ENCODE assay signal across 10 cellular contexts in the genomic region with DNA sequence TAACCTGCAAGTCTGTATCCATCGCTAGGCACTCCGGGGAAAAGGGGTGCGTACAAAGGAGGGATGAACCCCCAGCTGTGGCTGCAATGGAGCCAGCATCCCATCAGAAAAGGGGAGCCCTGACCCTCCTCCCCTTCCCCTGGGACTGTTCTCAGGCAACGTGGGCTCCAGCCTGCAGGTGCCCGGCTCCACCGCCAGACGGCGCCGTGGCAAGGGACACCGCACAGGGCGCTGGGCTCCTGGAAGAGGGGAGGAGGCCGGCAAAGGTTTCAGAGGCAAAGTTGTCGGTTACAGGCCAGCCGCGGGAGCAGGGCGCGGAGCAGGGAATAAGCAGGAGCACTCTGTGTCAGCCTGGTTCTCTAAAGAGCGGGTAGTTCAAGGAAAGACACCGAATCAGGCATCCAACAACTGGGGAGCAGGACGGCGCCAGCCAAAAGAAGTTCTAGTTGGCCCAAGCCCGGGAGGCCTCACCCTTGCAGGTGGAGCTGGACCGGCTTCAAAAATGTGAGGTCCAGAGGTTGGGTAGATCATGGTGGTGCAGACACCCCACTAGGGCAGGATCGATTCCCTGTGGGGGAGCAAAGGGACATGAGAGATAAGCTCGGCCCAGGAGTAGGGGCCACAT. TPM values are rescaled to one million over a fixed set of nuclear protein-coding genes. Genes with fewer than 3 reads are reported as not detected.
DNase-seq lines count a peak whose midpoint lies in the region; ATAC-seq, FAIRE-seq and TF ChIP-seq lines count a peak whose summit lies in the region.
"Had no signal": no experiment of that assay in that cellular context is flagged by ENCODE, and none has a peak within 500 bp of the region (broad histone marks: within the 10 kb centered on the region; RNA-seq: fewer than 3 reads in every experiment).

No MANE protein-coding gene starts in this region.

- H3K79me2 ChIP-seq in OCI-LY7 (ENCODE audit: insufficient read depth, low read depth, low read length) (no peaks in the 10 kb centered on the region), neural progenitor cell (ENCODE audit: low read depth) (no peaks in the 10 kb centered on the region)

- BruUV-seq in OCI-LY7 (replicated peaks; lab: Mats Ljungman, UMichigan) = no TSS peak

- H3K27me3 Mint-ChIP-seq in neural progenitor cell (ENCODE audit: insufficient read depth, low read depth) = peaks cover 8% of the 10 kb centered on the region
- no peaks in the 10 kb centered on the region for H3K27me3 Mint-ChIP-seq in T-helper 2 cell treated with Interferon-gamma antibody and Interleukin-4, amounts not matched to agents 5 μg/mL and 100 μg/mL, for 36 hours (ENCODE audit: low read depth)

- H3K36me3 ChIP-seq in OCI-LY7 (ENCODE audit: insufficient read depth, low read length) = no peaks in the 10 kb centered on the region
- H3K36me3 ChIP-seq in neural progenitor cell = no peaks in the 10 kb centered on the region

- TF ChIP-seq POLR2A in H54 (IDR thresholded peaks at IDR 0.05; ENCODE audit: low read depth, low read length) = no peak

- no peaks in the 10 kb centered on the region for H3K36me3 Mint-ChIP-seq in neural progenitor cell
- H3K36me3 Mint-ChIP-seq in T-helper 2 cell treated with Interferon-gamma antibody and Interleukin-4, amounts not matched to agents 5 μg/mL and 100 μg/mL, for 36 hours (ENCODE audit: low read depth) = peaks cover 4% of the 10 kb centered on the region

- H3K4me1 Mint-ChIP-seq in neural progenitor cell = peaks cover 14% of the 10 kb centered on the region
- H3K4me1 Mint-ChIP-seq in T-helper 2 cell treated with Interferon-gamma antibody and Interleukin-4, amounts not matched to agents 5 μg/mL and 100 μg/mL, for 36 hours (ENCODE audit: low read depth) = peaks cover 37% of the 10 kb centered on the region

- H2AFZ ChIP-seq in OCI-LY7 (ENCODE audit: low read length) (no peak overlapping the region), neural progenitor cell (replicated peaks) (peak overlapping the region; percentile 96)

- H3K27me3 ChIP-seq in neural progenitor cell = no peaks in the 10 kb centered on the region

- no peak overlapping the region for H3K9ac ChIP-seq in neural progenitor cell

- no peak overlapping the region for H3K4me3 ChIP-seq in OCI-LY7 (ENCODE audit: low read depth, low read length, poor library complexity, severe bottlenecking)
- H3K4me3 ChIP-seq in neural progenitor cell = no peak overlapping the region

- no peak for FAIRE-seq in H54 (lab: Jason Lieb, UNC)
- FAIRE-seq: GM18507 had no signal

- H3K4me1 ChIP-seq in OCI-LY7 (ENCODE audit: insufficient read depth, low read length, poor library complexity, severe bottlenecking) = peaks cover 30% of the 10 kb centered on the region
- H3K4me1 ChIP-seq in neural progenitor cell = no peaks in the 10 kb centered on the region

- intact Hi-C loops in OCI-LY7 (cut with micrococcal nuclease; ENCODE audit: unreplicated experiment) = no loop called here

- H3K9me3 Mint-ChIP-seq in neural progenitor cell = peaks cover 5% of the 10 kb centered on the region
- no peaks in the 10 kb centered on the region for H3K9me3 Mint-ChIP-seq in T-helper 2 cell treated with Interferon-gamma antibody and Interleukin-4, amounts not matched to agents 5 μg/mL and 100 μg/mL, for 36 hours

- H3K4me3 Mint-ChIP-seq in neural progenitor cell = no peak overlapping the region
- H3K4me3 Mint-ChIP-seq in T-helper 2 cell treated with Interferon-gamma antibody and Interleukin-4, amounts not matched to agents 5 μg/mL and 100 μg/mL, for 36 hours = no peak overlapping the region

- H4K20me1 ChIP-seq in OCI-LY7 (ENCODE audit: insufficient read depth, low read length) = no peaks in the 10 kb centered on the region
- no peaks in the 10 kb centered on the region for H4K20me1 ChIP-seq in neural progenitor cell (ENCODE audit: low read depth)

- CTCF ChIA-PET in OCI-LY7 (lab: Charles Lee; ENCODE audit: unreplicated experiment) = no interaction called here

- peak; percentile 23 for ATAC-seq in esophagus mucosa

- DNase-seq in EH (ENCODE audit: low read depth) (peak; percentile 15), OCI-LY7 (ENCODE audit: low spot score) (no peak), neural progenitor cell (ENCODE audit: low spot score) (peak; percentile 88), T-helper 9 cell (no peak), H54 (ENCODE audit: insufficient read length, low spot score) (no peak)
- no peak for DNase-seq in NK-92 treated with Interleukin-12 subunit alpha and Interleukin-12 subunit beta, amount 100 ng/mL, for 24 hours (lab: John Stamatoyannopoulos, UW)
- DNase-seq in T-helper 2 cell treated with Interferon-gamma antibody and Interleukin-4, amounts not matched to agents 5 μg/mL and 100 μg/mL, for 36 hours (ENCODE audit: low spot score) = no peak
- DNase-seq: activated naive CD4-positive, alpha-beta T cell treated with anti-CD3 and anti-CD28 coated beads, Interleukin-2, amount 50 U/mL, for 16 hours had no signal

- H3K9me3 ChIP-seq in OCI-LY7 (ENCODE audit: low read length) (no peaks in the 10 kb centered on the region), neural progenitor cell (ENCODE audit: low read depth) (no peaks in the 10 kb centered on the region)

- H3K27ac ChIP-seq in OCI-LY7 (ENCODE audit: low read depth, low read length, poor library complexity, severe bottlenecking) = no peak overlapping the region
- H3K27ac ChIP-seq in neural progenitor cell = no peak overlapping the region

- TF ChIP-seq CTCF in OCI-LY7 (conservative IDR thresholded peaks at IDR 0.05; ENCODE audit: low read length) (peak; percentile 58; the same call in 1 of the 2 replicates), neural progenitor cell (IDR thresholded peaks at IDR 0.05) (peak; percentile 98)

- H3K9me2 ChIP-seq in OCI-LY7 (ENCODE audit: insufficient read depth, low read length) = no peaks in the 10 kb centered on the region

- H3F3A ChIP-seq in neural progenitor cell (ENCODE audit: low read depth) = no peaks in the 10 kb centered on the region

- no peak overlapping the region for H3K27ac Mint-ChIP-seq in neural progenitor cell
- no peak overlapping the region for H3K27ac Mint-ChIP-seq in T-helper 2 cell treated with Interferon-gamma antibody and Interleukin-4, amounts not matched to agents 5 μg/mL and 100 μg/mL, for 36 hours

- H3K4me2 ChIP-seq in OCI-LY7 (ENCODE audit: low read length) (no peak overlapping the region), neural progenitor cell (no peak overlapping the region)

- POLR2A ChIA-PET in OCI-LY7 (lab: Charles Lee) = interaction anchor here (0.6 to 1.1 kb wide), 2 partner anchors 18 to 523 kb away, joined by 3 to 4 read pairs; no protein-coding TSS in a partner anchor

RNA-seq across cellular contexts. Expression of a gene that starts 53.0 kb away (rescaled TPM):
- not detected in 2 replicates for total RNA-seq in OCI-LY7 (2014; rRNA removed; shearing (Covaris generic))
- total RNA-seq in OCI-LY7 (2022) = not detected in 2 replicates
- total RNA-seq in esophagus mucosa = 0.24 TPM
- total RNA-seq in neural progenitor cell (ENCODE audit: low replicate concordance) = 0.28 TPM in 1 of 2 replicates, not detected in the other

Comparison
In these comparisons a context has a peak if more than half of its experiments do, and no peak if none do; other contexts are left out.
1. DNase-seq: peak in EH (single experiment) and neural progenitor cell (single experiment); none in OCI-LY7 (single experiment), T-helper 9 cell (single experiment), NK-92 treated with Interleukin-12 subunit alpha and Interleukin-12 subunit beta, amount 100 ng/mL, for 24 hours (single experiment), T-helper 2 cell treated with Interferon-gamma antibody and Interleukin-4, amounts not matched to agents 5 μg/mL and 100 μg/mL, for 36 hours (single experiment) and H54 (single experiment).